20 cellular contexts compared by ENCODE assay signal in genomic region chr9:99150456-99151171, GRCh38. TPM values are rescaled to one million over a fixed set of nuclear protein-coding genes. Genes with fewer than 3 reads are reported as not detected.
A peak's percentile ranks its signal among the peaks of the same experiment; 100 is the strongest.
DNase-seq lines count a peak whose midpoint lies in the region; ATAC-seq and TF ChIP-seq lines count a peak whose summit lies in the region.
"Had no signal": no experiment of that assay in that cellular context is flagged by ENCODE, and none has a peak within 500 bp of the region (broad histone marks: within the 10 kb centered on the region; RNA-seq: fewer than 3 reads in every experiment).

No MANE protein-coding gene starts in this region.

- H3K27me3 Mint-ChIP-seq in activated naive CD4-positive, alpha-beta T cell treated with anti-CD3 and anti-CD28 coated beads for 36 hours (ENCODE audit: low read depth), result no peaks in the 10 kb centered on the region
- H3K27me3 Mint-ChIP-seq in activated naive CD8-positive, alpha-beta T cell treated with anti-CD3 and anti-CD28 coated beads, Interleukin-2, amount 50 U/mL, for 24 hours, result no peaks in the 10 kb centered on the region
- H3K27me3 Mint-ChIP-seq: memory B cell had no signal

- POLR2A ChIA-PET in HEK293T (lab: Yijun Ruan, JAX), result no interaction called here

- no peaks in the 10 kb centered on the region for H3K9me3 Mint-ChIP-seq in activated naive CD4-positive, alpha-beta T cell treated with anti-CD3 and anti-CD28 coated beads for 36 hours
- H3K9me3 Mint-ChIP-seq in activated naive CD8-positive, alpha-beta T cell treated with anti-CD3 and anti-CD28 coated beads, Interleukin-2, amount 50 U/mL, for 24 hours, result no peaks in the 10 kb centered on the region
- H3K9me3 Mint-ChIP-seq: activated T-helper 1 cell treated with anti-CD3 and anti-CD28 coated beads, Interleukin-12 subunit alpha, Interleukin-12 subunit beta, Interleukin-2, Interleukin-4 antibody, amounts not matched to agents 30 ng/mL and 10 ng/mL and 1 ng/mL, durations not matched to agents 14 hours and 24 hours and 36 hours; memory B cell; stimulated activated naive B cell treated with anti-CD40 and anti-IgM and Interleukin-4, amounts not matched to agents 10 μg/mL and 1 μg/mL and 100 μg/mL, for 72 hours had no signal

- H3K4me3 Mint-ChIP-seq in activated naive CD4-positive, alpha-beta T cell treated with anti-CD3 and anti-CD28 coated beads for 36 hours, result peak overlapping the region; percentile 7
- H3K4me3 Mint-ChIP-seq in activated naive CD8-positive, alpha-beta T cell treated with anti-CD3 and anti-CD28 coated beads, Interleukin-2, amount 50 U/mL, for 24 hours, result no peak overlapping the region
- H3K4me3 Mint-ChIP-seq: activated T-helper 1 cell treated with anti-CD3 and anti-CD28 coated beads, Interleukin-12 subunit alpha, Interleukin-12 subunit beta, Interleukin-2, Interleukin-4 antibody, amounts not matched to agents 30 ng/mL and 10 ng/mL and 1 ng/mL, durations not matched to agents 14 hours and 24 hours and 36 hours; memory B cell; stimulated activated naive B cell treated with anti-CD40 and anti-IgM and Interleukin-4, amounts not matched to agents 10 μg/mL and 1 μg/mL and 100 μg/mL, for 72 hours had no signal

- H3K36me3 Mint-ChIP-seq in activated naive CD4-positive, alpha-beta T cell treated with anti-CD3 and anti-CD28 coated beads for 36 hours (ENCODE audit: low read depth), result peaks cover 13% of the 10 kb centered on the region
- H3K36me3 Mint-ChIP-seq in activated naive CD8-positive, alpha-beta T cell treated with anti-CD3 and anti-CD28 coated beads, Interleukin-2, amount 50 U/mL, for 24 hours (ENCODE audit: low read depth), result peaks cover 28% of the 10 kb centered on the region

- no peak overlapping the region for H3K27ac Mint-ChIP-seq in activated naive CD4-positive, alpha-beta T cell treated with anti-CD3 and anti-CD28 coated beads for 36 hours
- H3K27ac Mint-ChIP-seq in activated naive CD8-positive, alpha-beta T cell treated with anti-CD3 and anti-CD28 coated beads, Interleukin-2, amount 50 U/mL, for 24 hours, result no peak overlapping the region
- H3K27ac Mint-ChIP-seq: activated T-helper 1 cell treated with anti-CD3 and anti-CD28 coated beads, Interleukin-12 subunit alpha, Interleukin-12 subunit beta, Interleukin-2, Interleukin-4 antibody, amounts not matched to agents 30 ng/mL and 10 ng/mL and 1 ng/mL, durations not matched to agents 14 hours and 24 hours and 36 hours; memory B cell; stimulated activated naive B cell treated with anti-CD40 and anti-IgM and Interleukin-4, amounts not matched to agents 10 μg/mL and 1 μg/mL and 100 μg/mL, for 72 hours had no signal

- peaks cover 16% of the 10 kb centered on the region for H3K4me1 Mint-ChIP-seq in activated naive CD4-positive, alpha-beta T cell treated with anti-CD3 and anti-CD28 coated beads for 36 hours (ENCODE audit: low read depth)
- peaks cover 40% of the 10 kb centered on the region for H3K4me1 Mint-ChIP-seq in activated naive CD8-positive, alpha-beta T cell treated with anti-CD3 and anti-CD28 coated beads, Interleukin-2, amount 50 U/mL, for 24 hours
- H3K4me1 Mint-ChIP-seq: memory B cell had no signal

- CTCF ChIA-PET in activated naive CD4-positive, alpha-beta T cell treated with anti-CD3 and anti-CD28 coated beads for 36 hours (lab: Charles Lee), result interaction anchor here (0.6 to 1.5 kb wide), 6 partner anchors 10 to 155 kb away, joined by 3 to 6 read pairs (median 4); no protein-coding TSS in a partner anchor
- CTCF ChIA-PET in HEK293T (lab: Yijun Ruan, JAX), result no interaction called here

- no peak for DNase-seq in activated naive CD4-positive, alpha-beta T cell treated with anti-CD3 and anti-CD28 coated beads for 36 hours
- no peak for DNase-seq in activated naive CD4-positive, alpha-beta T cell treated with anti-CD3 and anti-CD28 coated beads, Interleukin-2, amount 50 U/mL, for 16 hours
- DNase-seq in MV-4-11 (lab: John Stamatoyannopoulos, UW) (peak; percentile 70), HEK293T (ENCODE audit: extremely low spot score) (no peak), UCSD-AML1 (lab: John Stamatoyannopoulos, UW; ENCODE audit: unreplicated experiment) (no peak)
- DNase-seq in activated naive CD8-positive, alpha-beta T cell treated with anti-CD3 and anti-CD28 coated beads, Interleukin-2, amount 50 U/mL, for 24 hours, result no peak
- no peak for DNase-seq in stimulated activated naive CD8-positive, alpha-beta T cell treated with anti-CD3 and anti-CD28 coated beads, Interleukin-15, Interleukin-2, amounts not matched to agents 100 U/mL and 50 U/mL, for 24 hours
- DNase-seq: amniotic stem cell; C1 segment of cervical spinal cord; cortex of kidney; DMS 273 treated with DMSO at 0.1 percent for 48 hours; GM23248; left cardiac atrium; NCI-H1694 treated with DMSO at 0.1 percent for 48 hours; occipital lobe; SHP77; stimulated activated naive B cell treated with anti-CD40 and anti-IgM and Interleukin-4, amounts not matched to agents 10 μg/mL and 1 μg/mL and 100 μg/mL, for 72 hours had no signal

- peak; percentile 82 for ATAC-seq in activated naive CD8-positive, alpha-beta T cell treated with anti-CD3 and anti-CD28 coated beads, Interleukin-2, amount 50 U/mL, for 24 hours
- ATAC-seq in stimulated activated naive CD8-positive, alpha-beta T cell treated with anti-CD3 and anti-CD28 coated beads, Interleukin-15, Interleukin-2, amounts not matched to agents 100 U/mL and 50 U/mL, for 24 hours, result peak; percentile 76
- ATAC-seq in HG02885 (IDR thresholded peaks at IDR 0.05; ENCODE audit: poor library complexity, unreplicated experiment), result no peak
- ATAC-seq: left cardiac atrium; stimulated activated naive B cell treated with anti-CD40 and anti-IgM and Interleukin-4, amounts not matched to agents 10 μg/mL and 1 μg/mL and 100 μg/mL, for 72 hours had no signal

- intact Hi-C loops in activated naive CD4-positive, alpha-beta T cell treated with anti-CD3 and anti-CD28 coated beads for 36 hours (cut with micrococcal nuclease), result no loop called here

TF ChIP-seq in HEK293T, 16 proteins besides CTCF, POLR2A, EP300 and RAD21:
- TF ChIP-seq ELF4 (IDR thresholded peaks at IDR 0.05), result no peak
- TF ChIP-seq FOXM1 (IDR thresholded peaks at IDR 0.05; ENCODE audit: borderline replicate concordance), result no peak
- TF ChIP-seq FOXA1 (IDR thresholded peaks at IDR 0.05), result no peak
- TF ChIP-seq SP1 (IDR thresholded peaks at IDR 0.05), result no peak

RNA-seq across cellular contexts. Expression of gene TGFBR1, which starts 45.7 kb away (rescaled TPM):
- total RNA-seq in activated naive CD4-positive, alpha-beta T cell treated with anti-CD3 and anti-CD28 coated beads for 36 hours, result 10 to 100 TPM; 13.7 to 16.9 TPM
